ENCODE assay signal across 1 cellular context in genomic region chr16:87464691-87465300, GRCh38.
TF ChIP-seq lines count a peak whose summit lies in the region.

No MANE protein-coding gene starts in this region.

TF ChIP-seq in HepG2, 621 proteins besides CTCF, POLR2A, EP300 and RAD21 (continued from another document and continues in another):
- TF ChIP-seq, protein P1, sequence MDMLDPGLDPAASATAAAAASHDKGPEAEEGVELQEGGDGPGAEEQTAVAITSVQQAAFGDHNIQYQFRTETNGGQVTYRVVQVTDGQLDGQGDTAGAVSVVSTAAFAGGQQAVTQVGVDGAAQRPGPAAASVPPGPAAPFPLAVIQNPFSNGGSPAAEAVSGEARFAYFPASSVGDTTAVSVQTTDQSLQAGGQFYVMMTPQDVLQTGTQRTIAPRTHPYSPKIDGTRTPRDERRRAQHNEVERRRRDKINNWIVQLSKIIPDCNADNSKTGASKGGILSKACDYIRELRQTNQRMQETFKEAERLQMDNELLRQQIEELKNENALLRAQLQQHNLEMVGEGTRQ (IDR thresholded peaks at IDR 0.05; ENCODE audit: low read depth, low read length), result peak; percentile 55; the same call in 1 of the 2 replicates
- TF ChIP-seq, protein P1 (CRISPR knock-in tag; IDR thresholded peaks at IDR 0.05; ENCODE audit: borderline replicate concordance), result peak; percentile 67; the same call in 1 of the 2 replicates
- TF ChIP-seq ZNF713 (CRISPR knock-in tag; IDR thresholded peaks at IDR 0.05) (0 out of 2 replicates have a peak, but pooled peaks have one; percentile 20), ZNF75D (CRISPR knock-in tag; IDR thresholded peaks at IDR 0.05; ENCODE audit: borderline replicate concordance) (no peak), ZNF687 (CRISPR knock-in tag; IDR thresholded peaks at IDR 0.05) (peak; percentile 80), IRF2 (CRISPR knock-in tag; IDR thresholded peaks at IDR 0.05) (peak; percentile 25; the same call in 1 of the 2 replicates), ZNF136 (CRISPR knock-in tag; IDR thresholded peaks at IDR 0.05; ENCODE audit: low read depth) (0 out of 2 replicates have a peak, but pooled peaks have one; percentile 18), ZNF317 (CRISPR knock-in tag; IDR thresholded peaks at IDR 0.05) (no peak), NCOA2 (CRISPR knock-in tag; IDR thresholded peaks at IDR 0.05) (no peak), ZNF326 (CRISPR knock-in tag; IDR thresholded peaks at IDR 0.05; ENCODE audit: borderline replicate concordance) (no peak), ZSCAN12 (CRISPR knock-in tag; IDR thresholded peaks at IDR 0.05) (no peak), ZC3H13 (CRISPR knock-in tag; IDR thresholded peaks at IDR 0.05) (no peak), ZFP91 (CRISPR knock-in tag; IDR thresholded peaks at IDR 0.05; ENCODE audit: borderline replicate concordance) (peak; percentile 49; the same call in 1 of the 2 replicates), ZBTB21 (CRISPR knock-in tag; IDR thresholded peaks at IDR 0.05) (no peak), ZNF34 (CRISPR knock-in tag; IDR thresholded peaks at IDR 0.05; ENCODE audit: borderline replicate concordance) (no peak), TRAFD1 (CRISPR knock-in tag; IDR thresholded peaks at IDR 0.05; ENCODE audit: borderline replicate concordance) (peak; percentile 45; the same call in 1 of the 2 replicates), RFX1 (IDR thresholded peaks at IDR 0.05) (no peak), ZNF598 (CRISPR knock-in tag; IDR thresholded peaks at IDR 0.05; ENCODE audit: borderline replicate concordance) (peak; percentile 85; the same call in 1 of the 2 replicates), TOE1 (CRISPR knock-in tag; IDR thresholded peaks at IDR 0.05) (no peak), SRF (IDR thresholded peaks at IDR 0.05; ENCODE audit: low read depth, low read length) (no peak), KLF13 (CRISPR knock-in tag; IDR thresholded peaks at IDR 0.05) (no peak), ZNF253 (CRISPR knock-in tag; IDR thresholded peaks at IDR 0.05; ENCODE audit: borderline replicate concordance) (no peak), ZNF629 (CRISPR knock-in tag; conservative IDR thresholded peaks at IDR 0.05) (no peak), HMG20B (CRISPR knock-in tag; conservative IDR thresholded peaks at IDR 0.05) (no peak), ASH2L (IDR thresholded peaks at IDR 0.05; ENCODE audit: insufficient read length, low read depth, low read length) (peak; percentile 57), ZNF619 (CRISPR knock-in tag; IDR thresholded peaks at IDR 0.05) (peak; percentile 36; the same call in 1 of the 2 replicates), BATF2 (CRISPR knock-in tag; IDR thresholded peaks at IDR 0.05) (no peak), ZNF530 (CRISPR knock-in tag; IDR thresholded peaks at IDR 0.05; ENCODE audit: low read depth) (no peak), SYNCRIP (IDR thresholded peaks at IDR 0.05; ENCODE audit: insufficient read depth, low read depth, low read length) (no peak), REXO4 (CRISPR knock-in tag; IDR thresholded peaks at IDR 0.05; ENCODE audit: borderline replicate concordance) (no peak), GATAD1 (CRISPR knock-in tag; IDR thresholded peaks at IDR 0.05) (no peak), ZNF235 (CRISPR knock-in tag; IDR thresholded peaks at IDR 0.05; ENCODE audit: borderline replicate concordance) (no peak), PHF21A (CRISPR knock-in tag; IDR thresholded peaks at IDR 0.05) (no peak; the same call in 1 of the 2 replicates), DNMT1 (CRISPR knock-in tag; IDR thresholded peaks at IDR 0.05) (no peak), HOXA9 (CRISPR knock-in tag; IDR thresholded peaks at IDR 0.05; ENCODE audit: borderline replicate concordance) (no peak), CHD2 (IDR thresholded peaks at IDR 0.05; ENCODE audit: low read depth, low read length) (no peak), ETV6 (CRISPR knock-in tag; conservative IDR thresholded peaks at IDR 0.05) (no peak), HES4 (CRISPR knock-in tag; IDR thresholded peaks at IDR 0.05; ENCODE audit: borderline replicate concordance) (no peak), CCDC6 (CRISPR knock-in tag; IDR thresholded peaks at IDR 0.05) (no peak), HMGXB4 (CRISPR knock-in tag; IDR thresholded peaks at IDR 0.05; ENCODE audit: borderline replicate concordance in 1 of 2, low read depth in 1 of 2) (0 out of 4 replicates have a peak, but pooled peaks of 1 of the 2 experiments have one; percentile 16), ZNF709 (CRISPR knock-in tag; IDR thresholded peaks at IDR 0.05) (no peak), MTA3 (CRISPR knock-in tag; IDR thresholded peaks at IDR 0.05) (no peak), ZNF878 (CRISPR knock-in tag; IDR thresholded peaks at IDR 0.05) (no peak), TGIF2 (CRISPR knock-in tag; IDR thresholded peaks at IDR 0.05) (no peak), PATZ1 (CRISPR knock-in tag; IDR thresholded peaks at IDR 0.05) (no peak)
- TF ChIP-seq, protein P2, sequence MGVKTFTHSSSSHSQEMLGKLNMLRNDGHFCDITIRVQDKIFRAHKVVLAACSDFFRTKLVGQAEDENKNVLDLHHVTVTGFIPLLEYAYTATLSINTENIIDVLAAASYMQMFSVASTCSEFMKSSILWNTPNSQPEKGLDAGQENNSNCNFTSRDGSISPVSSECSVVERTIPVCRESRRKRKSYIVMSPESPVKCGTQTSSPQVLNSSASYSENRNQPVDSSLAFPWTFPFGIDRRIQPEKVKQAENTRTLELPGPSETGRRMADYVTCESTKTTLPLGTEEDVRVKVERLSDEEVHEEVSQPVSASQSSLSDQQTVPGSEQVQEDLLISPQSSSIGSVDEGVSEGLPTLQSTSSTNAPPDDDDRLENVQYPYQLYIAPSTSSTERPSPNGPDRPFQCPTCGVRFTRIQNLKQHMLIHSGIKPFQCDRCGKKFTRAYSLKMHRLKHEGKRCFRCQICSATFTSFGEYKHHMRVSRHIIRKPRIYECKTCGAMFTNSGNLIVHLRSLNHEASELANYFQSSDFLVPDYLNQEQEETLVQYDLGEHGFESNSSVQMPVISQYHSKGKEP (CRISPR knock-in tag; IDR thresholded peaks at IDR 0.05), result no peak
- TF ChIP-seq, protein P3, sequence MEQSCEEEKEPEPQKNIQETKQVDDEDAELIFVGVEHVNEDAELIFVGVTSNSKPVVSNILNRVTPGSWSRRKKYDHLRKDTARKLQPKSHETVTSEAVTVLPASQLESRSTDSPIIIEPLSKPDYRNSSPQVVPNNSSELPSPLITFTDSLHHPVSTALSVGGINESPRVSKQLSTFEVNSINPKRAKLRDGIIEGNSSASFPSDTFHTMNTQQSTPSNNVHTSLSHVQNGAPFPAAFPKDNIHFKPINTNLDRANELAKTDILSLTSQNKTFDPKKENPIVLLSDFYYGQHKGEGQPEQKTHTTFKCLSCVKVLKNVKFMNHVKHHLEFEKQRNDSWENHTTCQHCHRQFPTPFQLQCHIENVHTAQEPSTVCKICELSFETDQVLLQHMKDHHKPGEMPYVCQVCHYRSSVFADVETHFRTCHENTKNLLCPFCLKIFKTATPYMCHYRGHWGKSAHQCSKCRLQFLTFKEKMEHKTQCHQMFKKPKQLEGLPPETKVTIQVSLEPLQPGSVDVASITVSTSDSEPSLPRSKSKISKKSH (CRISPR knock-in tag; IDR thresholded peaks at IDR 0.05; ENCODE audit: borderline replicate concordance), result peak; percentile 64; the same call in 1 of the 2 replicates
- TF ChIP-seq, protein P4, sequence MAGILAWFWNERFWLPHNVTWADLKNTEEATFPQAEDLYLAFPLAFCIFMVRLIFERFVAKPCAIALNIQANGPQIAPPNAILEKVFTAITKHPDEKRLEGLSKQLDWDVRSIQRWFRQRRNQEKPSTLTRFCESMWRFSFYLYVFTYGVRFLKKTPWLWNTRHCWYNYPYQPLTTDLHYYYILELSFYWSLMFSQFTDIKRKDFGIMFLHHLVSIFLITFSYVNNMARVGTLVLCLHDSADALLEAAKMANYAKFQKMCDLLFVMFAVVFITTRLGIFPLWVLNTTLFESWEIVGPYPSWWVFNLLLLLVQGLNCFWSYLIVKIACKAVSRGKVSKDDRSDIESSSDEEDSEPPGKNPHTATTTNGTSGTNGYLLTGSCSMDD (CRISPR knock-in tag; IDR thresholded peaks at IDR 0.05), result no peak
